Comparison of ENCODE assay signal across 8 cellular contexts in genomic region chr19:12736854-12737665, GRCh38. TPM values are rescaled to one million over a fixed set of nuclear protein-coding genes. Genes with fewer than 3 reads are reported as not detected.
A peak's percentile ranks its signal among the peaks of the same experiment; 100 is the strongest.
DNase-seq lines count a peak whose midpoint lies in the region; ATAC-seq and TF ChIP-seq lines count a peak whose summit lies in the region.

TSS of gene GET3 (plus strand) at chr19:12737497. CDS start at chr19:12737506, 9 bp downstream.

- peak; percentile 81 for ATAC-seq in GM21529 (IDR thresholded peaks at IDR 0.05; ENCODE audit: unreplicated experiment)
- ATAC-seq in activated T-cell treated with anti-CD3 and anti-CD28 coated beads, Interleukin-2, amount 50 U/mL, for 4 hours, result peak; percentile 85 to 86

- H3K4me1 Mint-ChIP-seq in IgD-negative memory B cell, result peaks cover 19 to 34% (median 28%) of the 10 kb centered on the region in 3 donors
- H3K4me1 Mint-ChIP-seq in activated T-cell treated with anti-CD3 and anti-CD28 coated beads, Interleukin-2, amount 50 U/mL, for 4 hours (ENCODE audit: low read depth), result peaks cover 35% of the 10 kb centered on the region

- H3K36me3 Mint-ChIP-seq in IgD-negative memory B cell, result peaks cover 6% of the 10 kb centered on the region
- peaks cover 11% of the 10 kb centered on the region for H3K36me3 Mint-ChIP-seq in activated T-cell treated with anti-CD3 and anti-CD28 coated beads, Interleukin-2, amount 50 U/mL, for 4 hours (ENCODE audit: insufficient read depth)

- H3K27ac ChIP-seq in PC-9, result peak within 1 kb of the TSS; percentile 75
- peak within 1 kb of the TSS; percentile 81 to 92 for H3K27ac ChIP-seq in esophagus (ENCODE audit: low read depth in 2 of 2, low read length in 1 of 2)

- H3K9me3 ChIP-seq in PC-9 (ENCODE audit: insufficient read depth, low read depth) (no peaks in the 10 kb centered on the region), esophagus (ENCODE audit: control insufficient read depth in 2 of 2, insufficient read depth in 1 of 2, low read depth in 1 of 2, low read length in 1 of 2) (no peaks in the 10 kb centered on the region), mucosa of stomach (ENCODE audit: control insufficient read depth, low read length) (no peaks in the 10 kb centered on the region)

- H4K20me1 ChIP-seq in PC-9 (ENCODE audit: insufficient read depth), result peaks cover 20% of the 10 kb centered on the region

- H3K4me3 Mint-ChIP-seq in IgD-negative memory B cell, result peak within 1 kb of the TSS; percentile 82 to 100 (median 100)
- peak within 1 kb of the TSS; percentile 100 for H3K4me3 Mint-ChIP-seq in activated T-cell treated with anti-CD3 and anti-CD28 coated beads, Interleukin-2, amount 50 U/mL, for 4 hours

- H3K4me1 ChIP-seq in PC-9 (replicated peaks; ENCODE audit: insufficient read depth) (peaks cover 31% of the 10 kb centered on the region), esophagus (ENCODE audit: control insufficient read depth in 2 of 2, insufficient read depth in 2 of 2, low read length in 1 of 2) (peaks cover 6 to 11% of the 10 kb centered on the region in 2 donors), mucosa of stomach (ENCODE audit: control insufficient read depth, insufficient read depth, low read length) (peaks cover 30% of the 10 kb centered on the region)

- peaks cover 2% of the 10 kb centered on the region for H3K27me3 Mint-ChIP-seq in IgD-negative memory B cell
- no peaks in the 10 kb centered on the region for H3K27me3 Mint-ChIP-seq in activated T-cell treated with anti-CD3 and anti-CD28 coated beads, Interleukin-2, amount 50 U/mL, for 4 hours (ENCODE audit: low read depth)

- no peaks in the 10 kb centered on the region for H3K27me3 ChIP-seq in PC-9 (ENCODE audit: insufficient read depth, low read depth)
- H3K27me3 ChIP-seq in esophagus (ENCODE audit: control insufficient read depth in 1 of 2, insufficient read depth in 2 of 2, low read length in 2 of 2), result no peaks in the 10 kb centered on the region
- no peaks in the 10 kb centered on the region for H3K27me3 ChIP-seq in mucosa of stomach (ENCODE audit: control insufficient read depth, insufficient read depth, low read length)

- 0 to 1% methylated on average over 28 of the region's 28 CpGs for WGBS in esophagus, 2 donors

- H3K4me3 ChIP-seq in PC-9 (peak within 1 kb of the TSS; percentile 64), esophagus (ENCODE audit: low read depth in 1 of 2, low read length in 2 of 2) (peak within 1 kb of the TSS; percentile 80 to 87), mucosa of stomach (ENCODE audit: low read length) (peak within 1 kb of the TSS; percentile 43)

- H3K4me2 ChIP-seq in PC-9, result peak within 1 kb of the TSS; percentile 92

- no peaks in the 10 kb centered on the region for H3K9me3 Mint-ChIP-seq in IgD-negative memory B cell
- no peaks in the 10 kb centered on the region for H3K9me3 Mint-ChIP-seq in activated T-cell treated with anti-CD3 and anti-CD28 coated beads, Interleukin-2, amount 50 U/mL, for 4 hours

- H2AFZ ChIP-seq in PC-9, result peak within 1 kb of the TSS; percentile 78

- H3K27ac Mint-ChIP-seq in IgD-negative memory B cell, result peak within 1 kb of the TSS; percentile 88 to 99 (median 93)

- POLR2A ChIA-PET in PC-9 (lab: Charles Lee; ENCODE audit: unreplicated experiment), result interaction anchor here (0.5 to 0.7 kb wide), 4 partner anchors 14 to 52 kb away, joined by 3 to 11 read pairs (median 5); no protein-coding TSS in a partner anchor

- intact Hi-C loops in PC-9 (cut with micrococcal nuclease; ENCODE audit: unreplicated experiment), result loop anchor here (1.0 kb wide), 2 partner anchors 38 to 56 kb away; partner anchors contain the start of genes DHPS and HOOK2

- peaks cover 30% of the 10 kb centered on the region; the same call in 1 of the 2 replicates for H3F3A ChIP-seq in PC-9 (ENCODE audit: insufficient read depth, low read depth)

- peak; percentile 96 for DNase-seq in DMS114 treated with DMSO at 0.1 percent for 48 hours (lab: John Stamatoyannopoulos, UW; ENCODE audit: unreplicated experiment)
- DNase-seq in PC-9, result peak; percentile 94 to 100
- DNase-seq in activated T-cell treated with anti-CD3 and anti-CD28 coated beads, Interleukin-2, amount 50 U/mL, for 4 hours, result peak; percentile 65
- DNase-seq in stimulated activated CD8-positive, alpha-beta memory T cell treated with anti-CD3 and anti-CD28 coated beads, Interleukin-7, amount 100 ng/mL, for 1 hour (ENCODE audit: low read depth in 2 of 2), result peak; percentile 50 to 62

- CTCF ChIA-PET in PC-9 (lab: Charles Lee), result interaction anchor here (0.5 kb wide), 1 partner anchor 24 kb away, joined by 3 read pairs; no protein-coding TSS in a partner anchor

- H3K36me3 ChIP-seq in PC-9 (ENCODE audit: low read depth) (peaks cover 17% of the 10 kb centered on the region), esophagus (ENCODE audit: control insufficient read depth in 2 of 2, insufficient read depth in 2 of 2, low read length in 1 of 2) (peaks cover 0 to 6% of the 10 kb centered on the region in 2 donors), mucosa of stomach (ENCODE audit: control insufficient read depth, insufficient read depth, low read length) (no peaks in the 10 kb centered on the region)

- H3K79me2 ChIP-seq in PC-9 (ENCODE audit: low read depth), result peaks cover 49% of the 10 kb centered on the region

- BruUV-seq in PC-9 (replicated peaks; lab: Mats Ljungman, UMichigan), result no TSS peak

- TF ChIP-seq CTCF in PC-9 (conservative IDR thresholded peaks at IDR 0.05), result no peak

- no peaks in the 10 kb centered on the region for H3K9me2 ChIP-seq in PC-9 (ENCODE audit: insufficient read depth)

- peak within 1 kb of the TSS; percentile 70 for H3K9ac ChIP-seq in mucosa of stomach (ENCODE audit: low read length)

RNA-seq across cellular contexts. Expression of gene GET3, which starts in this region (rescaled TPM):
- 64.2 TPM for polyA plus RNA-seq in IgD-negative memory B cell
- total RNA-seq in PC-9 (2021), result 72.8 and 81.9 TPM in 2 replicates
- total RNA-seq in activated T-cell treated with anti-CD3 and anti-CD28 coated beads, Interleukin-2, amount 50 U/mL, for 4 hours, result 10 to 100 TPM; 92.8 to 95.1 (median 93.8) TPM
- 10 to 100 TPM; 46.2 to 74.1 TPM for polyA plus RNA-seq in esophagus

Comparison
In these comparisons a context has a peak if more than half of its experiments do, and no peak if none do; other contexts are left out.
1. Peak in every context shown above with its lines: DNase-seq, ATAC-seq, H3K4me3 ChIP-seq and H3K27ac ChIP-seq.